Comparison of ENCODE assay signal across 11 cellular contexts in genomic region chr11:123082977-123083376, GRCh38. TPM values are rescaled to one million over a fixed set of nuclear protein-coding genes. Genes with fewer than 3 reads are reported as not detected.
DNase-seq lines count a peak whose midpoint lies in the region; ATAC-seq and TF ChIP-seq lines count a peak whose summit lies in the region.
"Had no signal": no experiment of that assay in that cellular context is flagged by ENCODE, and none has a peak within 500 bp of the region (broad histone marks: within the 10 kb centered on the region; RNA-seq: fewer than 3 reads in every experiment).

No MANE protein-coding gene starts in this region.

- intact Hi-C loops in heart right ventricle (cut with DNase I) = no loop called here
- intact Hi-C loops in cardiac septum (cut with DNase I) = no loop called here

- H2BK5ac ChIP-seq in mesenchymal stem cell (ENCODE audit: low read depth, low read length, poor library complexity, severe bottlenecking) = no peak overlapping the region

- H3K4ac ChIP-seq in mesenchymal stem cell (ENCODE audit: low read depth in 1 of 2, low read length in 2 of 2) = no peak overlapping the region

- H2BK12ac ChIP-seq in mesenchymal stem cell (ENCODE audit: low read length in 2 of 2) = no peak overlapping the region

- H3K27ac ChIP-seq in heart right ventricle = peak overlapping the region in 9 of 10 donors; percentile 33 to 70 (median 57)
- no peak overlapping the region for H3K27ac ChIP-seq in mesenchymal stem cell (ENCODE audit: low read length, poor library complexity, severe bottlenecking)
- H3K27ac ChIP-seq in WERI-Rb-1 = no peak overlapping the region; the same call in 1 of the 2 replicates

- H3K9me3 ChIP-seq in heart right ventricle (peaks cover 0 to 7% (median 0%) of the 10 kb centered on the region in 11 donors), mesenchymal stem cell (ENCODE audit: control insufficient read depth, low read length) (no peaks in the 10 kb centered on the region), WERI-Rb-1 (ENCODE audit: severe bottlenecking) (no peaks in the 10 kb centered on the region)
- H3K9me3 ChIP-seq: uterus had no signal

- peaks cover 6 to 23% (median 15%) of the 10 kb centered on the region in 9 donors for H3K4me1 ChIP-seq in heart right ventricle
- H3K4me1 ChIP-seq in mesenchymal stem cell (ENCODE audit: control insufficient read depth, insufficient read depth, low read depth, low read length) = peaks cover 3% of the 10 kb centered on the region
- H3K4me1 ChIP-seq: uterus had no signal

- WGBS in heart right ventricle, 2 donors = 51 to 60% methylated on average over 4 of the region's 4 CpGs
- WGBS in mesenchymal stem cell = 89% methylated on average over 3 of the region's 4 CpGs

- no peak overlapping the region for H3K23ac ChIP-seq in mesenchymal stem cell (ENCODE audit: low read length in 2 of 2)

- peak overlapping the region; percentile 78 for H3K9ac ChIP-seq in mesenchymal stem cell (ENCODE audit: low read length)

- in situ Hi-C loops in astrocyte of the spinal cord (cut with HindIII; ENCODE audit: low sequenced_read_pairs) = no loop called here

- H3K27me3 ChIP-seq in heart right ventricle (no peaks in the 10 kb centered on the region), mesenchymal stem cell (ENCODE audit: control insufficient read depth in 1 of 2, insufficient read depth in 1 of 2, low read length in 2 of 2) (no peaks in the 10 kb centered on the region), WERI-Rb-1 (ENCODE audit: insufficient read depth, low read depth, severe bottlenecking) (no peaks in the 10 kb centered on the region)
- H3K27me3 ChIP-seq: uterus had no signal

- no peak overlapping the region for H3K4me2 ChIP-seq in mesenchymal stem cell (ENCODE audit: low read length, poor library complexity, severe bottlenecking)

- peak overlapping the region in 1 of 2 experiments; percentile 5 for H3K18ac ChIP-seq in mesenchymal stem cell (ENCODE audit: low read depth in 1 of 2, low read length in 2 of 2)

- DNase-seq in heart right ventricle (no peak), cardiac septum (ENCODE audit: low spot score) (no peak), astrocyte of the spinal cord (ENCODE audit: low read depth, low spot score) (peak; percentile 13), mesenchymal stem cell (peak; percentile 49), WERI-Rb-1 (no peak), LoVo (ENCODE audit: low spot score) (no peak), GDM1 (lab: John Stamatoyannopoulos, UW) (no peak)
- DNase-seq: NCI-H510A had no signal

- TF ChIP-seq CTCF in heart right ventricle (IDR thresholded peaks at IDR 0.05) (no peak), astrocyte of the spinal cord (IDR thresholded peaks at IDR 0.05; ENCODE audit: low read depth, low read length) (no peak), WERI-Rb-1 (IDR thresholded peaks at IDR 0.05; ENCODE audit: low read depth, low read length) (no peak)

- peaks cover 2% of the 10 kb centered on the region for H3K79me1 ChIP-seq in mesenchymal stem cell (replicated peaks; ENCODE audit: low read length, poor library complexity, severe bottlenecking)

- H4K8ac ChIP-seq in mesenchymal stem cell (ENCODE audit: low read length) = no peak overlapping the region

- H2AFZ ChIP-seq in mesenchymal stem cell (ENCODE audit: low read depth, low read length) = no peak overlapping the region

- no peak overlapping the region for H2AK5ac ChIP-seq in mesenchymal stem cell (ENCODE audit: low read length, severe bottlenecking)

- H3K4me3 ChIP-seq in heart right ventricle (peak overlapping the region in 3 of 10 donors; percentile 4 to 5 (median 5)), astrocyte of the spinal cord (ENCODE audit: low read depth, low read length) (no peak overlapping the region), mesenchymal stem cell (ENCODE audit: insufficient read depth in 1 of 2, low read depth in 1 of 2, low read length in 2 of 2) (no peak overlapping the region), WERI-Rb-1 (ENCODE audit: low read depth, low read length) (no peak overlapping the region)
- H3K4me3 ChIP-seq: skin epidermis, uterus had no signal

- H2BK15ac ChIP-seq in mesenchymal stem cell (ENCODE audit: low read depth, poor library complexity, severe bottlenecking) = no peak overlapping the region

- H3K36me3 ChIP-seq in heart right ventricle (no peaks in the 10 kb centered on the region), mesenchymal stem cell (ENCODE audit: control insufficient read depth in 1 of 2, insufficient read depth in 2 of 2, low read depth in 1 of 2, low read length in 2 of 2) (peaks cover 0 to 84% of the 10 kb centered on the region in 2 experiments), WERI-Rb-1 (no peaks in the 10 kb centered on the region)
- H3K36me3 ChIP-seq: uterus had no signal

- no peak overlapping the region for H3K14ac ChIP-seq in mesenchymal stem cell (ENCODE audit: low read length in 2 of 2)

- peak in 5 of 8 donors; percentile 44 to 76 (median 57) for ATAC-seq in heart right ventricle
- no peak for ATAC-seq in GM18907 (IDR thresholded peaks at IDR 0.05; ENCODE audit: unreplicated experiment)

- no peak overlapping the region for H2BK120ac ChIP-seq in mesenchymal stem cell (ENCODE audit: low read depth, low read length)

- H4K91ac ChIP-seq in mesenchymal stem cell (ENCODE audit: low read length) = no peak overlapping the region

RNA-seq across cellular contexts. Expression of gene HSPA8, which starts 21.0 kb away (rescaled TPM):
- 1,000 to 10,000 TPM in 7 of 10 donors, 100 to 1,000 TPM in 3; 700 to 1,440 (median 1,139) TPM for total RNA-seq in heart right ventricle
- 100 to 1,000 TPM in 1 of 2 donors, 10 to 100 TPM in 1; 52.9 to 860 TPM for polyA plus RNA-seq in heart right ventricle
- total RNA-seq in cardiac septum = 1,191 TPM
- 888 TPM for polyA plus RNA-seq in mesenchymal stem cell (2013, experiment 1 of 2)
- polyA plus RNA-seq in mesenchymal stem cell (2013, experiment 2 of 2) = 894 TPM

Comparison
In these comparisons a context has a peak if more than half of its experiments do, and no peak if none do; other contexts are left out.
1. DNase-seq: peak in astrocyte of the spinal cord (single experiment) and mesenchymal stem cell (single experiment); none in heart right ventricle (0 of 2), cardiac septum (single experiment), WERI-Rb-1 (single experiment), LoVo (single experiment) and GDM1 (single experiment).
2. H3K27ac ChIP-seq: peak in heart right ventricle (9 of 10); none in mesenchymal stem cell (single experiment) and WERI-Rb-1 (single experiment).